Comparison of ENCODE assay signal across 17 cellular contexts in genomic region chr9:110114086-110114887, GRCh38.
DNase-seq lines count a peak whose midpoint lies in the region; TF ChIP-seq lines count a peak whose summit lies in the region.
"Had no signal": no experiment of that assay in that cellular context is flagged by ENCODE, and none has a peak within 500 bp of the region (broad histone marks: within the 10 kb centered on the region; RNA-seq: fewer than 3 reads in every experiment).

No MANE protein-coding gene starts in this region.

- no peaks in the 10 kb centered on the region for H3K36me3 ChIP-seq in spleen
- H3K36me3 ChIP-seq: suprapubic skin had no signal

- no peaks in the 10 kb centered on the region for H3K27me3 Mint-ChIP-seq in T-helper 2 cell treated with Interferon-gamma antibody and Interleukin-4, amounts not matched to agents 5 μg/mL and 100 μg/mL, for 36 hours (ENCODE audit: low read depth)
- H3K27me3 Mint-ChIP-seq in activated T-helper 2 cell treated with anti-CD3 and anti-CD28 coated beads, Interferon-gamma antibody, Interleukin-2, Interleukin-4, amounts not matched to agents 10 μg/mL and 5 μg/mL and 100 μg/mL, durations not matched to agents 14 hours and 24 hours and 36 hours (ENCODE audit: low read depth): no peaks in the 10 kb centered on the region

- no peak overlapping the region for H3K4me3 Mint-ChIP-seq in T-helper 2 cell treated with Interferon-gamma antibody and Interleukin-4, amounts not matched to agents 5 μg/mL and 100 μg/mL, for 36 hours
- H3K4me3 Mint-ChIP-seq in activated T-helper 2 cell treated with anti-CD3 and anti-CD28 coated beads, Interferon-gamma antibody, Interleukin-2, Interleukin-4, amounts not matched to agents 10 μg/mL and 5 μg/mL and 100 μg/mL, durations not matched to agents 14 hours and 24 hours and 36 hours (ENCODE audit: low read depth): no peak overlapping the region

- no peak for TF ChIP-seq CTCF in spleen (IDR thresholded peaks at IDR 0.05 in 8 of 11, conservative IDR thresholded peaks at IDR 0.05 in 3 of 11)

- no peaks in the 10 kb centered on the region for H3K27me3 ChIP-seq in spleen (replicated peaks in 1 of 7)
- H3K27me3 ChIP-seq: suprapubic skin had no signal

- H3K9me3 ChIP-seq in spleen: no peaks in the 10 kb centered on the region
- H3K9me3 ChIP-seq: suprapubic skin had no signal

- WGBS in spleen, 5 donors: 72 to 83% (median 79%) methylated on average over 11 of the region's 11 CpGs

- DNase-seq in T-helper 2 cell treated with Interferon-gamma antibody and Interleukin-4, amounts not matched to agents 5 μg/mL and 100 μg/mL, for 36 hours (ENCODE audit: low spot score): no peak
- no peak for DNase-seq in T-helper 2 cell
- no peak for DNase-seq in activated T-helper 2 cell treated with anti-CD3 and anti-CD28 coated beads, Interferon-gamma antibody, Interleukin-2, Interleukin-4, amounts not matched to agents 10 μg/mL and 5 μg/mL and 100 μg/mL, durations not matched to agents 14 hours and 24 hours and 36 hours (ENCODE audit: low spot score)
- peak; percentile 60 for DNase-seq in kidney tubule cell (ENCODE audit: low spot score)
- no peak for DNase-seq in spleen
- DNase-seq in foreskin melanocyte: no peak
- DNase-seq in stimulated activated naive CD4-positive, alpha-beta T cell treated with Interleukin-2 at 50 U/mL for 16 hours (lab: John Stamatoyannopoulos, UW): no peak
- DNase-seq in cortex of kidney (lab: John Stamatoyannopoulos, UW): no peak
- DNase-seq: COR-L47, KG1, NCI-H1436 treated with DMSO at 0.1 percent for 48 hours, NCI-H510A treated with DMSO at 0.1 percent for 48 hours, SHP77 had no signal

- no peaks in the 10 kb centered on the region for H3K9me3 Mint-ChIP-seq in T-helper 2 cell treated with Interferon-gamma antibody and Interleukin-4, amounts not matched to agents 5 μg/mL and 100 μg/mL, for 36 hours
- no peaks in the 10 kb centered on the region for H3K9me3 Mint-ChIP-seq in activated T-helper 2 cell treated with anti-CD3 and anti-CD28 coated beads, Interferon-gamma antibody, Interleukin-2, Interleukin-4, amounts not matched to agents 10 μg/mL and 5 μg/mL and 100 μg/mL, durations not matched to agents 14 hours and 24 hours and 36 hours
- H3K9me3 Mint-ChIP-seq: activated naive CD4-positive, alpha-beta T cell treated with anti-CD3 and anti-CD28 coated beads, Interleukin-2, amount 50 U/mL, for 72 hours had no signal

- no peak overlapping the region for H3K4me3 ChIP-seq in spleen
- H3K4me3 ChIP-seq: skin epidermis, suprapubic skin had no signal

- H3K4me1 Mint-ChIP-seq in T-helper 2 cell treated with Interferon-gamma antibody and Interleukin-4, amounts not matched to agents 5 μg/mL and 100 μg/mL, for 36 hours (ENCODE audit: low read depth): peaks cover 17% of the 10 kb centered on the region
- peaks cover 25% of the 10 kb centered on the region for H3K4me1 Mint-ChIP-seq in activated T-helper 2 cell treated with anti-CD3 and anti-CD28 coated beads, Interferon-gamma antibody, Interleukin-2, Interleukin-4, amounts not matched to agents 10 μg/mL and 5 μg/mL and 100 μg/mL, durations not matched to agents 14 hours and 24 hours and 36 hours (ENCODE audit: low read depth)

- peak overlapping the region in 5 of 8 donors; percentile 26 to 59 (median 41) for H3K27ac ChIP-seq in spleen
- H3K27ac ChIP-seq: 22Rv1, suprapubic skin had no signal

- H3K4me1 ChIP-seq in spleen: peaks cover 18 to 77% (median 59%) of the 10 kb centered on the region in 6 donors

- intact Hi-C loops in activated T-helper 2 cell treated with anti-CD3 and anti-CD28 coated beads, Interferon-gamma antibody, Interleukin-2, Interleukin-4, amounts not matched to agents 10 μg/mL and 5 μg/mL and 100 μg/mL, durations not matched to agents 14 hours and 24 hours and 36 hours (cut with micrococcal nuclease): no loop called here
- intact Hi-C loops in spleen (cut with DNase I; ENCODE audit: low total_unique reads): no loop called here

- H3K27ac Mint-ChIP-seq in T-helper 2 cell treated with Interferon-gamma antibody and Interleukin-4, amounts not matched to agents 5 μg/mL and 100 μg/mL, for 36 hours: peak overlapping the region; percentile 11
- H3K27ac Mint-ChIP-seq in activated T-helper 2 cell treated with anti-CD3 and anti-CD28 coated beads, Interferon-gamma antibody, Interleukin-2, Interleukin-4, amounts not matched to agents 10 μg/mL and 5 μg/mL and 100 μg/mL, durations not matched to agents 14 hours and 24 hours and 36 hours: peak overlapping the region; percentile 24

- TF ChIP-seq POLR2A in spleen (IDR thresholded peaks at IDR 0.05): no peak

- peaks cover 7% of the 10 kb centered on the region for H3K36me3 Mint-ChIP-seq in T-helper 2 cell treated with Interferon-gamma antibody and Interleukin-4, amounts not matched to agents 5 μg/mL and 100 μg/mL, for 36 hours (ENCODE audit: low read depth)
- H3K36me3 Mint-ChIP-seq in activated T-helper 2 cell treated with anti-CD3 and anti-CD28 coated beads, Interferon-gamma antibody, Interleukin-2, Interleukin-4, amounts not matched to agents 10 μg/mL and 5 μg/mL and 100 μg/mL, durations not matched to agents 14 hours and 24 hours and 36 hours (ENCODE audit: low read depth): peaks cover 30% of the 10 kb centered on the region
- H3K36me3 Mint-ChIP-seq: activated naive CD4-positive, alpha-beta T cell treated with anti-CD3 and anti-CD28 coated beads, Interleukin-2, amount 50 U/mL, for 72 hours had no signal
